ENCODE assay signal across 8 cellular contexts in the genomic region with DNA sequence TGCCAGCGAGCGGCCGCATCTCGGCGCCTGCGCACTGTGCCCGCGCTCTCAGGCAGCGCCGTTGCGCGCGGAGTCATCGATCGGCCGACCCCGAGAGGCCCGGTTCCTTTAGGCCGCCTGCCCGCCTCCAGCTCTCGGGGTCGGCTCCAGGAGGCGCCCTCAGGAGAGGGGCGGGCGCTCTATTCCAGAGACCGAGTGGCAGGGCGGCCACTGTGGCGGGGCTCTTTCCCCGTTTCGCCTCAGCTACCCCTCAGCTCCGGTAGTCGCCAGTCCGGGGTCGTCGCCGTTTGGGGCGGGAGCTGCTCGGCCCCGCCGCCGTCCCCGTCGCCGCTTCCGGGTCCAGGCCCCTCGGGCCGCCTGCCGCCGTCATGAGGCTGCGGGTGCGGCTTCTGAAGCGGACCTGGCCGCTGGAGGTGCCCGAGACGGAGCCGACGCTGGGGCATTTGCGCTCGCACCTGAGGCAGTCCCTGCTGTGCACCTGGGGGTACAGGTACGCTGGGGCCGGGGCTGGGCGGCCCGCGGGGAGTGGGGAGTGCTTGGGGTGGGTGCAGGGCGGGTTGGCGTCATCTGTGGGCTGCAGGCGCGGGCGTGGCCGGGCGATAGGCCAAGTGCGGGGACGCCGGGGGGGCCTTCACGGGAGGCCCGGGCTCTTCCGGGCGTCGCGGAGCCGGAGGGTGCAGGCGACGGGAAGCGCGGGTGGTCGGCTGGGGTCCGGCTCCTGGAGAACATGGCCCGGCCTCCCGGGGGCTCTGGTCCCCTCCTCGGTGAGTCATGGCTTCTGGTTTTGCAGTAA. TPM values are rescaled to one million over a fixed set of nuclear protein-coding genes. Genes with fewer than 3 reads are reported as not detected.
DNase-seq lines count a peak whose midpoint lies in the region; TF ChIP-seq lines count a peak whose summit lies in the region.

A gene (plus strand): TSS at position 177 of the 793 bp plus-strand sequence. CDS start 192 bp downstream, at position 369.

- peak in 1 of 2 donors; percentile 76 for TF ChIP-seq POLR2A in suprapubic skin (IDR thresholded peaks at IDR 0.05)

- no peaks in the 10 kb centered on the region for H3K27me3 ChIP-seq in SK-N-SH (ENCODE audit: insufficient read depth)
- H3K27me3 ChIP-seq in suprapubic skin = no peaks in the 10 kb centered on the region

- H2AFZ ChIP-seq in SK-N-SH (ENCODE audit: low read depth) = peak within 1 kb of the TSS; percentile 93; the same call in 1 of the 2 replicates

- no peaks in the 10 kb centered on the region for H3K9me2 ChIP-seq in SK-N-SH

- H3K27ac ChIP-seq in HEK293 (ENCODE audit: extremely low read depth, low read depth, low read length) (peak within 1 kb of the TSS; percentile 99), SK-N-SH (ENCODE audit: low read depth in 2 of 2, low read length in 1 of 2) (peak within 1 kb of the TSS; percentile 93 to 95), suprapubic skin (peak within 1 kb of the TSS; percentile 99)

- DNase-seq in GM04504 (ENCODE audit: low read depth) (peak; percentile 84), NAMALWA (ENCODE audit: low spot score) (peak; percentile 87), SK-N-SH (peak; percentile 94), globus pallidus (ENCODE audit: low spot score) (peak; percentile 82), occipital lobe (lab: John Stamatoyannopoulos, UW) (peak; percentile 90), suprapubic skin (ENCODE audit: low spot score in 2 of 2) (peak; percentile 93 to 95)
- DNase-seq in activated naive CD4-positive, alpha-beta T cell treated with anti-CD3 and anti-CD28 coated beads, Interleukin-2, amount 50 U/mL, for 16 hours = peak; percentile 88

- peak within 1 kb of the TSS; percentile 96 for H3K9ac ChIP-seq in SK-N-SH

- no peak for TF ChIP-seq RAD21 in SK-N-SH (IDR thresholded peaks at IDR 0.05; ENCODE audit: low read length)

- H3K4me2 ChIP-seq in SK-N-SH = peak within 1 kb of the TSS; percentile 84

- H3K36me3 ChIP-seq in HEK293 (ENCODE audit: control insufficient read depth in 2 of 2, insufficient read depth in 1 of 2, low read length in 2 of 2) (peaks cover 0 to 5% of the 10 kb centered on the region in 2 experiments; a peak in 1 of 3 replicates), SK-N-SH (replicated peaks in 1 of 2; ENCODE audit: control insufficient read depth in 1 of 2, insufficient read depth in 2 of 2, low read length in 1 of 2) (peaks cover 3% of the 10 kb centered on the region in 2 experiments), suprapubic skin (no peaks in the 10 kb centered on the region)

- peak; percentile 80 for TF ChIP-seq CTCF in HEK293 (tag by site-specific recombination; IDR thresholded peaks at IDR 0.05)
- TF ChIP-seq CTCF in SK-N-SH (IDR thresholded peaks at IDR 0.05) = peak; percentile 49
- peak in 1 of 2 donors; percentile 44 for TF ChIP-seq CTCF in suprapubic skin (IDR thresholded peaks at IDR 0.05)

- H3K4me1 ChIP-seq in HEK293 (ENCODE audit: control insufficient read depth, insufficient read depth, low read length) = peaks cover 7% of the 10 kb centered on the region
- H3K4me1 ChIP-seq in SK-N-SH (ENCODE audit: control insufficient read depth in 1 of 2, insufficient read depth in 2 of 2, low read depth in 1 of 2, low read length in 1 of 2) = peaks cover 12 to 23% of the 10 kb centered on the region in 2 experiments; a peak in 3 of 4 replicates
- H3K4me1 ChIP-seq in suprapubic skin = peaks cover 38% of the 10 kb centered on the region

- TF ChIP-seq EP300 in SK-N-SH (IDR thresholded peaks at IDR 0.05; ENCODE audit: borderline replicate concordance in 1 of 2, low read depth in 1 of 2, low read length in 1 of 2) (no peak), suprapubic skin (IDR thresholded peaks at IDR 0.05) (no peak)

- peaks cover 53% of the 10 kb centered on the region for H3K79me2 ChIP-seq in SK-N-SH (ENCODE audit: insufficient read depth)

- H3K4me3 ChIP-seq in HEK293 (ENCODE audit: low read depth, low read length) (peak within 1 kb of the TSS; percentile 99), SK-N-SH (ENCODE audit: low read depth in 2 of 2, low read length in 1 of 2) (peak within 1 kb of the TSS; percentile 71 to 86), suprapubic skin (peak within 1 kb of the TSS; percentile 99)

- 3% methylated on average over 27 of the region's 90 CpGs for WGBS in SK-N-SH (ENCODE audit: low lambda C conversion rate)
- under 1% methylated on average over 37 of the region's 90 CpGs for WGBS in suprapubic skin

- peaks cover 42% of the 10 kb centered on the region for H4K20me1 ChIP-seq in SK-N-SH (ENCODE audit: insufficient read depth)

- H3K9me3 ChIP-seq in HEK293 (ENCODE audit: control insufficient read depth, insufficient read depth, low read depth, low read length) (no peaks in the 10 kb centered on the region), SK-N-SH (no peaks in the 10 kb centered on the region), suprapubic skin (no peaks in the 10 kb centered on the region)

- peaks cover 20% of the 10 kb centered on the region for H3F3A ChIP-seq in SK-N-SH (replicated peaks; ENCODE audit: insufficient read depth)

- CTCF ChIA-PET in HEK293 (lab: Yijun Ruan, JAX) = interaction anchor here (0.5 to 1.7 kb wide), 12 partner anchors 11 to 728 kb away, joined by 3 to 6 read pairs (median 3); no protein-coding TSS in a partner anchor
- CTCF ChIA-PET in SK-N-SH (lab: Yijun Ruan, JAX) = interaction anchor here (0.7 to 6.8 kb wide), 31 partner anchors 9 to 735 kb away, joined by 3 to 75 read pairs (median 4); a partner anchor contains a TSS

- POLR2A ChIA-PET in HEK293 (lab: Yijun Ruan, JAX) = interaction anchor here (0.5 to 2.1 kb wide), 12 partner anchors 12 to 1072 kb away, joined by 3 to 12 read pairs (median 3); a partner anchor contains a TSS
- POLR2A ChIA-PET in SK-N-SH (lab: Yijun Ruan, JAX) = interaction anchor here (1.3 to 2.5 kb wide), 2 partner anchors 63 to 272 kb away, joined by 4 to 13 read pairs; a partner anchor contains a TSS

TF ChIP-seq in HEK293, 187 proteins besides CTCF, POLR2A, EP300 and RAD21 (continues in another document):
- TF ChIP-seq SP3 (tag by site-specific recombination; IDR thresholded peaks at IDR 0.05) = peak; percentile 77
- TF ChIP-seq ZNF76 (tag by site-specific recombination; IDR thresholded peaks at IDR 0.05; ENCODE audit: borderline replicate concordance, low read depth) = peak; percentile 47
- peak; percentile 90 for TF ChIP-seq ZNF561 (tag by site-specific recombination; IDR thresholded peaks at IDR 0.05; ENCODE audit: borderline replicate concordance)
- TF ChIP-seq ZNF341 (tag by site-specific recombination; IDR thresholded peaks at IDR 0.05; ENCODE audit: low read depth) = peak; percentile 78
- TF ChIP-seq ZFHX2 (tag by site-specific recombination; conservative IDR thresholded peaks at IDR 0.05) = peak; percentile 94
- TF ChIP-seq, protein P1, sequence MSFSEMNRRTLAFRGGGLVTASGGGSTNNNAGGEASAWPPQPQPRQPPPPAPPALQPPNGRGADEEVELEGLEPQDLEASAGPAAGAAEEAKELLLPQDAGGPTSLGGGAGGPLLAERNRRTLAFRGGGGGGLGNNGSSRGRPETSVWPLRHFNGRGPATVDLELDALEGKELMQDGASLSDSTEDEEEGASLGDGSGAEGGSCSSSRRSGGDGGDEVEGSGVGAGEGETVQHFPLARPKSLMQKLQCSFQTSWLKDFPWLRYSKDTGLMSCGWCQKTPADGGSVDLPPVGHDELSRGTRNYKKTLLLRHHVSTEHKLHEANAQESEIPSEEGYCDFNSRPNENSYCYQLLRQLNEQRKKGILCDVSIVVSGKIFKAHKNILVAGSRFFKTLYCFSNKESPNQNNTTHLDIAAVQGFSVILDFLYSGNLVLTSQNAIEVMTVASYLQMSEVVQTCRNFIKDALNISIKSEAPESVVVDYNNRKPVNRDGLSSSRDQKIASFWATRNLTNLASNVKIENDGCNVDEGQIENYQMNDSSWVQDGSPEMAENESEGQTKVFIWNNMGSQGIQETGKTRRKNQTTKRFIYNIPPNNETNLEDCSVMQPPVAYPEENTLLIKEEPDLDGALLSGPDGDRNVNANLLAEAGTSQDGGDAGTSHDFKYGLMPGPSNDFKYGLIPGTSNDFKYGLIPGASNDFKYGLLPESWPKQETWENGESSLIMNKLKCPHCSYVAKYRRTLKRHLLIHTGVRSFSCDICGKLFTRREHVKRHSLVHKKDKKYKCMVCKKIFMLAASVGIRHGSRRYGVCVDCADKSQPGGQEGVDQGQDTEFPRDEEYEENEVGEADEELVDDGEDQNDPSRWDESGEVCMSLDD (tag by site-specific recombination; IDR thresholded peaks at IDR 0.05) = no peak; the same call in 1 of the 2 replicates

TF ChIP-seq in SK-N-SH, 30 proteins besides CTCF, POLR2A, EP300 and RAD21:
- 0 out of 2 replicates have a peak, but pooled peaks have one; percentile 5 for TF ChIP-seq GABPA (IDR thresholded peaks at IDR 0.05; ENCODE audit: low read depth)
- peak; percentile 24; the same call in 1 of the 2 replicates for TF ChIP-seq YY1 (IDR thresholded peaks at IDR 0.05; ENCODE audit: low read depth)
- TF ChIP-seq POLR2AphosphoS5 (IDR thresholded peaks at IDR 0.05; ENCODE audit: low read depth, low read length) = no peak; the same call in 1 of the 2 replicates
- TF ChIP-seq NFIC (IDR thresholded peaks at IDR 0.05; ENCODE audit: borderline replicate concordance) = peak; percentile 83
- TF ChIP-seq NRF1 (IDR thresholded peaks at IDR 0.05; ENCODE audit: low read depth, low read length) = peak; percentile 83
- TF ChIP-seq, protein P2, sequence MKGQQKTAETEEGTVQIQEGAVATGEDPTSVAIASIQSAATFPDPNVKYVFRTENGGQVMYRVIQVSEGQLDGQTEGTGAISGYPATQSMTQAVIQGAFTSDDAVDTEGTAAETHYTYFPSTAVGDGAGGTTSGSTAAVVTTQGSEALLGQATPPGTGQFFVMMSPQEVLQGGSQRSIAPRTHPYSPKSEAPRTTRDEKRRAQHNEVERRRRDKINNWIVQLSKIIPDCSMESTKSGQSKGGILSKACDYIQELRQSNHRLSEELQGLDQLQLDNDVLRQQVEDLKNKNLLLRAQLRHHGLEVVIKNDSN (IDR thresholded peaks at IDR 0.05; ENCODE audit: borderline replicate concordance, low read depth) = no peak
- TF ChIP-seq TAF1 (IDR thresholded peaks at IDR 0.05; ENCODE audit: borderline replicate concordance, low read depth, low read length) = peak; percentile 58; the same call in 1 of the 2 replicates
- 0 out of 2 replicates have a peak, but pooled peaks have one; percentile 12 for TF ChIP-seq JUND (IDR thresholded peaks at IDR 0.05)
- peak; percentile 74; the same call in 1 of the 2 replicates for TF ChIP-seq ELF1 (IDR thresholded peaks at IDR 0.05)
- 0 out of 2 replicates have a peak, but pooled peaks have one; percentile 41 for TF ChIP-seq FOSL2 (IDR thresholded peaks at IDR 0.05; ENCODE audit: borderline replicate concordance, low read depth)
- TF ChIP-seq CHD2 (IDR thresholded peaks at IDR 0.05; ENCODE audit: low read length, partially characterized antibody) = peak; percentile 24
- TF ChIP-seq FOXM1 (IDR thresholded peaks at IDR 0.05; ENCODE audit: low read depth) = no peak
TF ChIP-seq in SK-N-SH: peak in this region for 9.

RNA-seq across cellular contexts. Expression of the gene that starts here (rescaled TPM):
- 77.3 and 89.1 TPM in 2 replicates for polyA plus RNA-seq in SK-N-SH (2012; rRNA removed)
- 80.8 and 84.8 TPM in 2 replicates for polyA plus RNA-seq in SK-N-SH (2012; cell fraction: cytosol; rRNA removed)
- polyA plus RNA-seq in SK-N-SH (2012; cell fraction: nucleus; rRNA removed) = 36.5 and 62.7 TPM in 2 replicates
- 57.7 TPM for total RNA-seq in occipital lobe
- 10 to 100 TPM; 59.8 to 87.9 (median 81.8) TPM for total RNA-seq in suprapubic skin

Comparison
In these comparisons a context has a peak if more than half of its experiments do, and no peak if none do; other contexts are left out.
1. Peak in every context shown above with its lines: DNase-seq, H3K4me3 ChIP-seq and H3K27ac ChIP-seq.